ENCODE assay signal across 22 cellular contexts in genomic region chr11:70780246-70780535, GRCh38.
"Had no signal": no experiment of that assay in that cellular context is flagged by ENCODE, and none has a peak within 500 bp of the region (broad histone marks: within the 10 kb centered on the region; RNA-seq: fewer than 3 reads in every experiment).

No MANE protein-coding gene starts in this region.

- H3K4me3 ChIP-seq: colonic mucosa, coronary artery, dorsolateral prefrontal cortex, esophagus muscularis mucosa, gastrocnemius medialis, gastroesophageal sphincter, heart left ventricle, heart right ventricle had no signal

- ATAC-seq: effector memory CD8-positive, alpha-beta T cell; esophagus mucosa; foreskin keratinocyte; gastrocnemius medialis; gastroesophageal sphincter; heart right ventricle had no signal

- H3K4me1 ChIP-seq: colonic mucosa, foreskin keratinocyte, gastrocnemius medialis, gastroesophageal sphincter, heart left ventricle, heart right ventricle had no signal

- H3K9me3 ChIP-seq: colonic mucosa, esophagus muscularis mucosa, gastrocnemius medialis, gastroesophageal sphincter, heart left ventricle, heart right ventricle had no signal

- H3K36me3 ChIP-seq: colonic mucosa, esophagus muscularis mucosa, gastrocnemius medialis, gastroesophageal sphincter, heart left ventricle, heart right ventricle had no signal

- H3K27ac ChIP-seq: colonic mucosa, coronary artery, epithelial cell of prostate, foreskin keratinocyte, gastrocnemius medialis, heart left ventricle, heart right ventricle had no signal

- H3K27me3 ChIP-seq: colonic mucosa, esophagus muscularis mucosa, foreskin keratinocyte, gastrocnemius medialis, gastroesophageal sphincter, heart left ventricle had no signal

- DNase-seq: colonic mucosa; cortex of kidney; dermis blood vessel endothelial cell; dorsolateral prefrontal cortex; effector CD4-positive, alpha-beta T cell; effector CD8-positive, alpha-beta T cell; effector memory CD4-positive, alpha-beta T cell; effector memory CD8-positive, alpha-beta T cell; endodermal cell; erythroblast; foreskin keratinocyte; foreskin melanocyte; gastrocnemius medialis; glutamatergic neuron; head of caudate nucleus; heart left ventricle; heart right ventricle had no signal
